In genomic region chr7:149184274-149184673, GRCh38 we compare ENCODE assay signal across 25 cellular contexts.
"Had no signal": no experiment of that assay in that cellular context is flagged by ENCODE, and none has a peak within 500 bp of the region (broad histone marks: within the 10 kb centered on the region; RNA-seq: fewer than 3 reads in every experiment).

No MANE protein-coding gene starts in this region.

- FAIRE-seq: HTR-8/SVneo, RCC 7860 had no signal

- H3K27me3 ChIP-seq: MG63, SJSA1 had no signal

- H3K27ac ChIP-seq: HL-60, SJSA1, SK-N-MC had no signal

- H3K4me3 ChIP-seq: MG63, SJSA1, SK-N-MC had no signal

- H3K9me3 ChIP-seq: MG63, SJSA1 had no signal

- DNase-seq: Karpas-422, KG1, MG63, NCI-H1092, NCI-H1105 treated with DMSO at 0.1 percent for 48 hours, NCI-H1417 treated with DMSO at 0.1 percent for 48 hours, NCI-H146, NCI-H1694 treated with DMSO at 0.1 percent for 48 hours, NCI-H2029, NCI-H2081 treated with DMSO at 0.1 percent for 48 hours, NCI-H2171, NCI-H226, NCI-H446, NCI-H510A, NCI-H524 treated with DMSO at 0.1 percent for 48 hours, NCI-H69, NCI-H774, Right ventricle myocardium superior, RPMI8226, SIG-M5 had no signal
